19 cellular contexts compared by ENCODE assay signal in the genomic region with DNA sequence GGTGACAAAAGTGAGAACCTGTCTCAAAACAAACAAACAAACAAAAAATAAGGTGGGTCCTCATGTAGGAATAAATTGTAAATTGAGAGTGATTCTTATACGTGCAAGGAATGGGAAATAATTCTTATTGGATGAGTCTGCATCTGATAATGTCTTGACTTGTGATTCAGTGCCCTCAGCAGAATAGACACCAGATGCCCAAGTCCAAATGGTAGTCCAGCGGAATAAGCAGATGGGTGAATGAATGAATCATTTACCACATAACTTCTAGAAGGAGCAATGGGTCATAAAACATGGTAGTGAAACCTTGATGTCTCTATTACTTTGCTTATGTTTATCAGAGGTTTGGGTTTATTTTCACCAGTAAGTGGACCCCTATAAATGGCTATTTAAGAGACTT.
DNase-seq lines count a peak whose midpoint lies in the region; FAIRE-seq and TF ChIP-seq lines count a peak whose summit lies in the region.
"Had no signal": no experiment of that assay in that cellular context is flagged by ENCODE, and none has a peak within 500 bp of the region (broad histone marks: within the 10 kb centered on the region; RNA-seq: fewer than 3 reads in every experiment).

No MANE protein-coding gene starts in this region.

- no peak overlapping the region for H3K27ac ChIP-seq in mammary epithelial cell (ENCODE audit: insufficient read depth, low read depth, low read length)
- H3K27ac ChIP-seq: BLaER1 treated with 17β-estradiol and CSF1 and Interleukin-3, amounts not matched to agents 10 nM and 100 nM had no signal

- no peak overlapping the region for H2AFZ ChIP-seq in mammary epithelial cell (ENCODE audit: low read depth, low read length)

- TF ChIP-seq CTCF in epithelial cell of esophagus (IDR thresholded peaks at IDR 0.05; ENCODE audit: insufficient read depth, low read depth, low read length, missing control alignments) (no peak), mammary epithelial cell (conservative IDR thresholded peaks at IDR 0.05 in 1 of 2, IDR thresholded peaks at IDR 0.05 in 1 of 2; ENCODE audit: extremely low read depth in 1 of 2, insufficient read depth in 1 of 2, low read depth in 1 of 2, low read length in 2 of 2) (no peak)

- no peak overlapping the region for H3K4me3 ChIP-seq in epithelial cell of esophagus (ENCODE audit: low read length)
- H3K4me3 ChIP-seq in mammary epithelial cell (replicated peaks in 1 of 3; ENCODE audit: insufficient read depth in 1 of 3, low read depth in 2 of 3, low read length in 3 of 3): no peak overlapping the region
- H3K4me3 ChIP-seq: BLaER1 treated with 17β-estradiol and CSF1 and Interleukin-3, amounts not matched to agents 10 nM and 100 nM had no signal

- intact Hi-C loops in mammary epithelial cell (cut with micrococcal nuclease): no loop called here

- peak; percentile 5 for FAIRE-seq in RCC 7860 (lab: Jason Lieb, UNC)
- FAIRE-seq: G401.6, GM12891 had no signal

- peaks cover 2% of the 10 kb centered on the region for H3K9me3 ChIP-seq in mammary epithelial cell (replicated peaks; ENCODE audit: insufficient read depth, low read length)
- H3K9me3 ChIP-seq: BLaER1 treated with 17β-estradiol and CSF1 and Interleukin-3, amounts not matched to agents 10 nM and 100 nM had no signal

- no peaks in the 10 kb centered on the region for H3K36me3 ChIP-seq in mammary epithelial cell (ENCODE audit: insufficient read depth, low read length)
- H3K36me3 ChIP-seq: BLaER1 treated with 17β-estradiol and CSF1 and Interleukin-3, amounts not matched to agents 10 nM and 100 nM had no signal

- DNase-seq in HS-27A (ENCODE audit: low read depth) (peak; percentile 2), RCC 7860 (ENCODE audit: low spot score) (no peak), epithelial cell of esophagus (ENCODE audit: low read depth) (peak; percentile 4), kidney tubule cell (ENCODE audit: low spot score) (peak; percentile 24), NCI-H524 (lab: John Stamatoyannopoulos, UW) (no peak), kidney glomerular epithelial cell (lab: John Stamatoyannopoulos, UW) (no peak), mammary epithelial cell (no peak)
- no peak for DNase-seq in activated CD4-positive, alpha-beta T cell treated with anti-CD3 and anti-CD28 coated beads for 48 hours
- DNase-seq: ACHN; Calu3; CD4-positive, alpha-beta T cell; DMS153; DMS79 treated with DMSO at 0.1 percent for 48 hours; EL; GOT3; H9 had no signal

- H3K27me3 ChIP-seq in mammary epithelial cell (ENCODE audit: insufficient read depth, low read length): no peaks in the 10 kb centered on the region
- H3K27me3 ChIP-seq: BLaER1 treated with 17β-estradiol and CSF1 and Interleukin-3, amounts not matched to agents 10 nM and 100 nM had no signal

- no TSS peak for BruUV-seq in mammary epithelial cell (replicated peaks; lab: Mats Ljungman, UMichigan)

- WGBS in mammary epithelial cell (ENCODE audit: low coverage, missing lambda C conversion rate): 21% methylated on average over 2 of the region's 2 CpGs

- no peaks in the 10 kb centered on the region for H3K79me2 ChIP-seq in mammary epithelial cell (ENCODE audit: insufficient read depth, low read length)

- dilution Hi-C loops in mammary epithelial cell (cut with HindIII; ENCODE audit: low sequenced_read_pairs): no loop called here

- in situ Hi-C loops in mammary epithelial cell (cut with MboI; ENCODE audit: low sequenced_read_pairs in 2 of 2): no loop called here

- CTCF ChIA-PET in mammary epithelial cell (lab: Charles Lee; ENCODE audit: low non-redundant PET): no interaction called here

- H4K20me1 ChIP-seq in mammary epithelial cell (ENCODE audit: insufficient read depth, low read length): no peaks in the 10 kb centered on the region
- H4K20me1 ChIP-seq: BLaER1 treated with 17β-estradiol and CSF1 and Interleukin-3, amounts not matched to agents 10 nM and 100 nM had no signal

- H3K9ac ChIP-seq in mammary epithelial cell (ENCODE audit: insufficient read depth, low read length): no peak overlapping the region
- H3K9ac ChIP-seq: BLaER1 treated with 17β-estradiol and CSF1 and Interleukin-3, amounts not matched to agents 10 nM and 100 nM had no signal

- no peak overlapping the region for H3K4me2 ChIP-seq in mammary epithelial cell (ENCODE audit: insufficient read depth, low read depth, low read length)
- H3K4me2 ChIP-seq: BLaER1 treated with 17β-estradiol and CSF1 and Interleukin-3, amounts not matched to agents 10 nM and 100 nM had no signal

- H3K4me1 ChIP-seq in mammary epithelial cell (ENCODE audit: insufficient read depth, low read length): no peaks in the 10 kb centered on the region
- H3K4me1 ChIP-seq: BLaER1 treated with 17β-estradiol and CSF1 and Interleukin-3, amounts not matched to agents 10 nM and 100 nM had no signal

Comparison
In these comparisons a context has a peak if more than half of its experiments do, and no peak if none do; other contexts are left out.
1. DNase-seq: peak in HS-27A (single experiment), epithelial cell of esophagus (single experiment) and kidney tubule cell (single experiment); none in RCC 7860 (single experiment), activated CD4-positive, alpha-beta T cell treated with anti-CD3 and anti-CD28 coated beads for 48 hours (single experiment), NCI-H524 (0 of 2), kidney glomerular epithelial cell (single experiment) and mammary epithelial cell (single experiment).